Comparison of ENCODE assay signal across 1 cellular context in genomic region chr2:144582651-144583361, GRCh38.
TF ChIP-seq lines count a peak whose summit lies in the region.

No MANE protein-coding gene starts in this region.

TF ChIP-seq in K562, 482 proteins besides CTCF, POLR2A, EP300 and RAD21 (continued from another document and continues in another):
- TF ChIP-seq PBX2 (CRISPR knock-in tag; IDR thresholded peaks at IDR 0.05; ENCODE audit: low read depth) (no peak), PBX2 (tag; conservative IDR thresholded peaks at IDR 0.05; ENCODE audit: low read depth) (peak; percentile 96), E2F3 (CRISPR knock-in tag; IDR thresholded peaks at IDR 0.05) (peak; percentile 47; the same call in 1 of the 2 replicates), ZNF764 (CRISPR knock-in tag; IDR thresholded peaks at IDR 0.05; ENCODE audit: low read depth) (no peak), HBP1 (CRISPR knock-in tag; IDR thresholded peaks at IDR 0.05) (no peak), GATAD2A (IDR thresholded peaks at IDR 0.05) (peak; percentile 78), STAG1 (CRISPR knock-in tag; IDR thresholded peaks at IDR 0.05; ENCODE audit: borderline replicate concordance) (no peak), RCOR1 (IDR thresholded peaks at IDR 0.05; ENCODE audit: borderline replicate concordance in 1 of 2, low read depth in 2 of 2, low read length in 2 of 2) (peak; percentile 64 to 86; a peak in 3 of 4 replicates), MBD2 (IDR thresholded peaks at IDR 0.05; ENCODE audit: borderline replicate concordance, low read depth) (peak; percentile 79; the same call in 1 of the 2 replicates), KLF6 (CRISPR knock-in tag; IDR thresholded peaks at IDR 0.05; ENCODE audit: borderline replicate concordance) (0 out of 2 replicates have a peak, but pooled peaks have one; percentile 21), FOS (IDR thresholded peaks at IDR 0.05; ENCODE audit: extremely low read depth, insufficient read length) (no peak), BCL6 (CRISPR knock-in tag; IDR thresholded peaks at IDR 0.05) (no peak), MIER1 (IDR thresholded peaks at IDR 0.05; ENCODE audit: low read depth) (no peak), MTA1 (IDR thresholded peaks at IDR 0.05; ENCODE audit: borderline replicate concordance) (peak; percentile 89), CBX8 (IDR thresholded peaks at IDR 0.05; ENCODE audit: borderline replicate concordance, extremely low read depth, low read depth, low read length, poor library complexity, severe bottlenecking) (no peak), RBM39 (optimal IDR thresholded peaks at IDR 0.05; ENCODE audit: low read depth, low read length) (no peak), STAT5A (IDR thresholded peaks at IDR 0.05; ENCODE audit: borderline replicate concordance, low read length) (peak; percentile 84), SNIP1 (IDR thresholded peaks at IDR 0.05; ENCODE audit: low read depth) (no peak), NCOA2 (IDR thresholded peaks at IDR 0.05; ENCODE audit: partially characterized antibody in 2 of 2) (peak; percentile 79 to 89), ZNF12 (CRISPR knock-in tag; IDR thresholded peaks at IDR 0.05) (no peak), GABPA (tag; conservative IDR thresholded peaks at IDR 0.05; ENCODE audit: low read depth) (peak; percentile 39; the same call in 1 of the 2 replicates), ZNF766 (CRISPR knock-in tag; conservative IDR thresholded peaks at IDR 0.05) (peak; percentile 51), NFE2L1 (tag; IDR thresholded peaks at IDR 0.05; ENCODE audit: borderline replicate concordance, low read depth) (no peak), TCF7L2 (IDR thresholded peaks at IDR 0.05; ENCODE audit: low read depth, low read length) (no peak), PHF21A (IDR thresholded peaks at IDR 0.05; ENCODE audit: borderline replicate concordance, low read depth) (no peak; the same call in 1 of the 2 replicates), GABPB1 (CRISPR knock-in tag; IDR thresholded peaks at IDR 0.05) (peak; percentile 76), ZNF224 (CRISPR knock-in tag; IDR thresholded peaks at IDR 0.05) (no peak), NCOR1 (IDR thresholded peaks at IDR 0.05) (peak; percentile 97), JUNB (CRISPR knock-in tag; conservative IDR thresholded peaks at IDR 0.05) (no peak), SIRT6 (IDR thresholded peaks at IDR 0.05; ENCODE audit: low read depth, low read length) (no peak), PML (IDR thresholded peaks at IDR 0.05; ENCODE audit: low read length) (peak; percentile 93), GTF2B (IDR thresholded peaks at IDR 0.05; ENCODE audit: extremely low read depth, insufficient read length) (no peak), FOXM1 (IDR thresholded peaks at IDR 0.05; ENCODE audit: low read depth) (peak; percentile 83; the same call in 1 of the 2 replicates), FOXM1 (CRISPR knock-in tag; IDR thresholded peaks at IDR 0.05; ENCODE audit: low read depth) (no peak), BRD4 (IDR thresholded peaks at IDR 0.05) (peak; percentile 80), RFX7 (CRISPR knock-in tag; IDR thresholded peaks at IDR 0.05) (no peak), POLR2AphosphoS5 (IDR thresholded peaks at IDR 0.05; ENCODE audit: control insufficient read depth, insufficient read depth, low read depth, low read length) (peak; percentile 86), SP1 (CRISPR knock-in tag; IDR thresholded peaks at IDR 0.05) (peak; percentile 88)
- TF ChIP-seq, protein P1, sequence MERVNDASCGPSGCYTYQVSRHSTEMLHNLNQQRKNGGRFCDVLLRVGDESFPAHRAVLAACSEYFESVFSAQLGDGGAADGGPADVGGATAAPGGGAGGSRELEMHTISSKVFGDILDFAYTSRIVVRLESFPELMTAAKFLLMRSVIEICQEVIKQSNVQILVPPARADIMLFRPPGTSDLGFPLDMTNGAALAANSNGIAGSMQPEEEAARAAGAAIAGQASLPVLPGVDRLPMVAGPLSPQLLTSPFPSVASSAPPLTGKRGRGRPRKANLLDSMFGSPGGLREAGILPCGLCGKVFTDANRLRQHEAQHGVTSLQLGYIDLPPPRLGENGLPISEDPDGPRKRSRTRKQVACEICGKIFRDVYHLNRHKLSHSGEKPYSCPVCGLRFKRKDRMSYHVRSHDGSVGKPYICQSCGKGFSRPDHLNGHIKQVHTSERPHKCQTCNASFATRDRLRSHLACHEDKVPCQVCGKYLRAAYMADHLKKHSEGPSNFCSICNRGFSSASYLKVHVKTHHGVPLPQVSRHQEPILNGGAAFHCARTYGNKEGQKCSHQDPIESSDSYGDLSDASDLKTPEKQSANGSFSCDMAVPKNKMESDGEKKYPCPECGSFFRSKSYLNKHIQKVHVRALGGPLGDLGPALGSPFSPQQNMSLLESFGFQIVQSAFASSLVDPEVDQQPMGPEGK (CRISPR knock-in tag; IDR thresholded peaks at IDR 0.05; ENCODE audit: borderline replicate concordance) = no peak
- TF ChIP-seq, protein P2, sequence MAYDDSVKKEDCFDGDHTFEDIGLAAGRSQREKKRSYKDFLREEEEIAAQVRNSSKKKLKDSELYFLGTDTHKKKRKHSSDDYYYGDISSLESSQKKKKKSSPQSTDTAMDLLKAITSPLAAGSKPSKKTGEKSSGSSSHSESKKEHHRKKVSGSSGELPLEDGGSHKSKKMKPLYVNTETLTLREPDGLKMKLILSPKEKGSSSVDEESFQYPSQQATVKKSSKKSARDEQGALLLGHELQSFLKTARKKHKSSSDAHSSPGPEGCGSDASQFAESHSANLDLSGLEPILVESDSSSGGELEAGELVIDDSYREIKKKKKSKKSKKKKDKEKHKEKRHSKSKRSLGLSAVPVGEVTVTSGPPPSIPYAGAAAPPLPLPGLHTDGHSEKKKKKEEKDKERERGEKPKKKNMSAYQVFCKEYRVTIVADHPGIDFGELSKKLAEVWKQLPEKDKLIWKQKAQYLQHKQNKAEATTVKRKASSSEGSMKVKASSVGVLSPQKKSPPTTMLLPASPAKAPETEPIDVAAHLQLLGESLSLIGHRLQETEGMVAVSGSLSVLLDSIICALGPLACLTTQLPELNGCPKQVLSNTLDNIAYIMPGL (CRISPR knock-in tag; IDR thresholded peaks at IDR 0.05) = no peak
- TF ChIP-seq, protein P3, sequence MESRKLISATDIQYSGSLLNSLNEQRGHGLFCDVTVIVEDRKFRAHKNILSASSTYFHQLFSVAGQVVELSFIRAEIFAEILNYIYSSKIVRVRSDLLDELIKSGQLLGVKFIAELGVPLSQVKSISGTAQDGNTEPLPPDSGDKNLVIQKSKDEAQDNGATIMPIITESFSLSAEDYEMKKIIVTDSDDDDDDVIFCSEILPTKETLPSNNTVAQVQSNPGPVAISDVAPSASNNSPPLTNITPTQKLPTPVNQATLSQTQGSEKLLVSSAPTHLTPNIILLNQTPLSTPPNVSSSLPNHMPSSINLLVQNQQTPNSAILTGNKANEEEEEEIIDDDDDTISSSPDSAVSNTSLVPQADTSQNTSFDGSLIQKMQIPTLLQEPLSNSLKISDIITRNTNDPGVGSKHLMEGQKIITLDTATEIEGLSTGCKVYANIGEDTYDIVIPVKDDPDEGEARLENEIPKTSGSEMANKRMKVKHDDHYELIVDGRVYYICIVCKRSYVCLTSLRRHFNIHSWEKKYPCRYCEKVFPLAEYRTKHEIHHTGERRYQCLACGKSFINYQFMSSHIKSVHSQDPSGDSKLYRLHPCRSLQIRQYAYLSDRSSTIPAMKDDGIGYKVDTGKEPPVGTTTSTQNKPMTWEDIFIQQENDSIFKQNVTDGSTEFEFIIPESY (CRISPR knock-in tag; IDR thresholded peaks at IDR 0.05) = peak; percentile 61; the same call in 1 of the 2 replicates
- TF ChIP-seq, protein P4, sequence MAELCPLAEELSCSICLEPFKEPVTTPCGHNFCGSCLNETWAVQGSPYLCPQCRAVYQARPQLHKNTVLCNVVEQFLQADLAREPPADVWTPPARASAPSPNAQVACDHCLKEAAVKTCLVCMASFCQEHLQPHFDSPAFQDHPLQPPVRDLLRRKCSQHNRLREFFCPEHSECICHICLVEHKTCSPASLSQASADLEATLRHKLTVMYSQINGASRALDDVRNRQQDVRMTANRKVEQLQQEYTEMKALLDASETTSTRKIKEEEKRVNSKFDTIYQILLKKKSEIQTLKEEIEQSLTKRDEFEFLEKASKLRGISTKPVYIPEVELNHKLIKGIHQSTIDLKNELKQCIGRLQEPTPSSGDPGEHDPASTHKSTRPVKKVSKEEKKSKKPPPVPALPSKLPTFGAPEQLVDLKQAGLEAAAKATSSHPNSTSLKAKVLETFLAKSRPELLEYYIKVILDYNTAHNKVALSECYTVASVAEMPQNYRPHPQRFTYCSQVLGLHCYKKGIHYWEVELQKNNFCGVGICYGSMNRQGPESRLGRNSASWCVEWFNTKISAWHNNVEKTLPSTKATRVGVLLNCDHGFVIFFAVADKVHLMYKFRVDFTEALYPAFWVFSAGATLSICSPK (IDR thresholded peaks at IDR 0.05; ENCODE audit: borderline replicate concordance) = no peak
- TF ChIP-seq, protein P5, sequence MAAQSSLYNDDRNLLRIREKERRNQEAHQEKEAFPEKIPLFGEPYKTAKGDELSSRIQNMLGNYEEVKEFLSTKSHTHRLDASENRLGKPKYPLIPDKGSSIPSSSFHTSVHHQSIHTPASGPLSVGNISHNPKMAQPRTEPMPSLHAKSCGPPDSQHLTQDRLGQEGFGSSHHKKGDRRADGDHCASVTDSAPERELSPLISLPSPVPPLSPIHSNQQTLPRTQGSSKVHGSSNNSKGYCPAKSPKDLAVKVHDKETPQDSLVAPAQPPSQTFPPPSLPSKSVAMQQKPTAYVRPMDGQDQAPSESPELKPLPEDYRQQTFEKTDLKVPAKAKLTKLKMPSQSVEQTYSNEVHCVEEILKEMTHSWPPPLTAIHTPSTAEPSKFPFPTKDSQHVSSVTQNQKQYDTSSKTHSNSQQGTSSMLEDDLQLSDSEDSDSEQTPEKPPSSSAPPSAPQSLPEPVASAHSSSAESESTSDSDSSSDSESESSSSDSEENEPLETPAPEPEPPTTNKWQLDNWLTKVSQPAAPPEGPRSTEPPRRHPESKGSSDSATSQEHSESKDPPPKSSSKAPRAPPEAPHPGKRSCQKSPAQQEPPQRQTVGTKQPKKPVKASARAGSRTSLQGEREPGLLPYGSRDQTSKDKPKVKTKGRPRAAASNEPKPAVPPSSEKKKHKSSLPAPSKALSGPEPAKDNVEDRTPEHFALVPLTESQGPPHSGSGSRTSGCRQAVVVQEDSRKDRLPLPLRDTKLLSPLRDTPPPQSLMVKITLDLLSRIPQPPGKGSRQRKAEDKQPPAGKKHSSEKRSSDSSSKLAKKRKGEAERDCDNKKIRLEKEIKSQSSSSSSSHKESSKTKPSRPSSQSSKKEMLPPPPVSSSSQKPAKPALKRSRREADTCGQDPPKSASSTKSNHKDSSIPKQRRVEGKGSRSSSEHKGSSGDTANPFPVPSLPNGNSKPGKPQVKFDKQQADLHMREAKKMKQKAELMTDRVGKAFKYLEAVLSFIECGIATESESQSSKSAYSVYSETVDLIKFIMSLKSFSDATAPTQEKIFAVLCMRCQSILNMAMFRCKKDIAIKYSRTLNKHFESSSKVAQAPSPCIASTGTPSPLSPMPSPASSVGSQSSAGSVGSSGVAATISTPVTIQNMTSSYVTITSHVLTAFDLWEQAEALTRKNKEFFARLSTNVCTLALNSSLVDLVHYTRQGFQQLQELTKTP (IDR thresholded peaks at IDR 0.05; ENCODE audit: low read depth in 1 of 2, partially characterized antibody in 2 of 2) = peak; percentile 82
